Comparison of ENCODE assay signal across 26 cellular contexts in genomic region chr14:32167907-32168306, GRCh38. TPM values are rescaled to one million over a fixed set of nuclear protein-coding genes. Genes with fewer than 3 reads are reported as not detected.
DNase-seq lines count a peak whose midpoint lies in the region; ATAC-seq, FAIRE-seq and TF ChIP-seq lines count a peak whose summit lies in the region.
"Had no signal": no experiment of that assay in that cellular context is flagged by ENCODE, and none has a peak within 500 bp of the region (broad histone marks: within the 10 kb centered on the region; RNA-seq: fewer than 3 reads in every experiment).

No MANE protein-coding gene starts in this region.

- H3K36me3 ChIP-seq in HEK293 (ENCODE audit: control insufficient read depth in 2 of 2, insufficient read depth in 1 of 2, low read length in 2 of 2) = no peaks in the 10 kb centered on the region
- H3K36me3 ChIP-seq in K562 (ENCODE audit: control insufficient read depth, insufficient read depth, low read length) = no peaks in the 10 kb centered on the region
- no peaks in the 10 kb centered on the region for H3K36me3 ChIP-seq in keratinocyte (ENCODE audit: control insufficient read depth in 2 of 2, extremely low read depth in 1 of 2, insufficient read depth in 2 of 2, low read length in 2 of 2)
- H3K36me3 ChIP-seq in colonic mucosa = no peaks in the 10 kb centered on the region
- H3K36me3 ChIP-seq: Peyer's patch, SJSA1 had no signal

- dilution Hi-C loops in keratinocyte (cut with MboI; ENCODE audit: extremely low pct_ligation_motif_present, low sequenced_read_pairs) = no loop called here

- in situ Hi-C loops in K562 (cut with MboI) = no loop called here

- H4K20me1 ChIP-seq in K562 (replicated peaks; ENCODE audit: control insufficient read depth, insufficient read depth, low read length) (no peaks in the 10 kb centered on the region), keratinocyte (ENCODE audit: control insufficient read depth, extremely low read depth, insufficient read depth, low read length) (no peaks in the 10 kb centered on the region)

- H3K4me1 Mint-ChIP-seq in stimulated activated naive CD8-positive, alpha-beta T cell treated with anti-CD3 and anti-CD28 coated beads, Interleukin-15, amount 100 ng/mL, for 72 hours = peaks cover 8% of the 10 kb centered on the region
- H3K4me1 Mint-ChIP-seq: CD4-positive, CD25-positive, alpha-beta regulatory T cell had no signal

- WGBS in A549 (ENCODE audit: missing lambda C conversion rate) = 64% methylated on average over 3 of the region's 3 CpGs
- 4% methylated on average over 3 of the region's 3 CpGs for WGBS in K562 (ENCODE audit: insufficient coverage, low coverage, missing lambda C conversion rate)

- H3K4me3 ChIP-seq in A549 (no peak overlapping the region), HEK293 (ENCODE audit: low read depth, low read length) (no peak overlapping the region), K562 (no peak overlapping the region), keratinocyte (ENCODE audit: control insufficient read depth in 2 of 3, extremely low read depth in 1 of 3, insufficient read depth in 2 of 3, low read depth in 1 of 3, low read length in 3 of 3) (no peak overlapping the region), colonic mucosa (no peak overlapping the region)
- H3K4me3 ChIP-seq: Peyer's patch, SJSA1 had no signal

- H3K4me1 ChIP-seq in A549 (no peaks in the 10 kb centered on the region), HEK293 (ENCODE audit: control insufficient read depth, insufficient read depth, low read length) (no peaks in the 10 kb centered on the region), K562 (replicated peaks in 1 of 2; ENCODE audit: control insufficient read depth in 2 of 2, insufficient read depth in 2 of 2, low read length in 2 of 2) (no peaks in the 10 kb centered on the region; a peak in 1 of 5 replicates), keratinocyte (ENCODE audit: control insufficient read depth, extremely low read depth, insufficient read depth, low read length) (no peaks in the 10 kb centered on the region), colonic mucosa (no peaks in the 10 kb centered on the region)
- H3K4me1 ChIP-seq: Caco-2, Peyer's patch, SJSA1 had no signal

- no peaks in the 10 kb centered on the region for H3K27me3 ChIP-seq in K562 (ENCODE audit: control insufficient read depth in 2 of 2, insufficient read depth in 2 of 2, low read length in 2 of 2)
- H3K27me3 ChIP-seq in keratinocyte (ENCODE audit: control insufficient read depth, extremely low read depth, insufficient read depth, low read length) = no peaks in the 10 kb centered on the region
- H3K27me3 ChIP-seq in colonic mucosa = no peaks in the 10 kb centered on the region
- H3K27me3 ChIP-seq: Peyer's patch, SJSA1 had no signal

- no peak overlapping the region for H3K4me3 Mint-ChIP-seq in stimulated activated naive CD8-positive, alpha-beta T cell treated with anti-CD3 and anti-CD28 coated beads, Interleukin-15, amount 100 ng/mL, for 72 hours
- H3K4me3 Mint-ChIP-seq: CD4-positive, CD25-positive, alpha-beta regulatory T cell; HFFc6 had no signal

- TF ChIP-seq CTCF in A549 (IDR thresholded peaks at IDR 0.05) = no peak
- TF ChIP-seq CTCF in HEK293 (tag by site-specific recombination; IDR thresholded peaks at IDR 0.05) = no peak
- no peak for TF ChIP-seq CTCF in K562 (IDR thresholded peaks at IDR 0.05 in 2 of 3, conservative IDR thresholded peaks at IDR 0.05 in 1 of 3; ENCODE audit: insufficient read depth in 2 of 3, low read depth in 1 of 3, low read length in 3 of 3)
- TF ChIP-seq CTCF in keratinocyte (optimal IDR thresholded peaks at IDR 0.05 in 1 of 3, IDR thresholded peaks at IDR 0.05 in 1 of 3, conservative IDR thresholded peaks at IDR 0.05 in 1 of 3; ENCODE audit: extremely low read depth in 1 of 3, insufficient read depth in 2 of 3, low read length in 3 of 3) = no peak
- TF ChIP-seq CTCF in colonic mucosa (IDR thresholded peaks at IDR 0.05) = no peak

- ATAC-seq in A549 = no peak
- ATAC-seq in K562 = no peak
- no peak for ATAC-seq in stimulated activated naive CD8-positive, alpha-beta T cell treated with anti-CD3 and anti-CD28 coated beads, Interleukin-15, amount 100 ng/mL, for 72 hours

- CTCF ChIA-PET in A549 (lab: Yijun Ruan, JAX) = no interaction called here
- CTCF ChIA-PET in HEK293 (lab: Yijun Ruan, JAX) = interaction anchor here (0.7 kb wide), 1 partner anchor 82 kb away, joined by 5 read pairs; no protein-coding TSS in a partner anchor
- CTCF ChIA-PET in K562 (lab: Yijun Ruan, JAX; ENCODE audit: low intra/inter-chr PET ratio) = no interaction called here

- TF ChIP-seq POLR2A in A549 (IDR thresholded peaks at IDR 0.05; ENCODE audit: low read length) (no peak), K562 (conservative IDR thresholded peaks at IDR 0.05) (no peak)

- no peak for DNase-seq in A549 (ENCODE audit: low read depth in 1 of 2, low spot score in 1 of 2)
- no peak for DNase-seq in K562 (ENCODE audit: extremely low read depth in 1 of 4, low spot score in 3 of 4)
- peak; percentile 9 for DNase-seq in keratinocyte (ENCODE audit: low read depth, low spot score)
- DNase-seq in GM03348 (ENCODE audit: low spot score) = no peak
- DNase-seq in NCI-H2107 treated with DMSO at 0.1 percent for 48 hours (lab: John Stamatoyannopoulos, UW; ENCODE audit: unreplicated experiment) = no peak
- DNase-seq in stimulated activated naive CD8-positive, alpha-beta T cell treated with anti-CD3 and anti-CD28 coated beads, Interleukin-15, amount 100 ng/mL, for 72 hours = no peak
- no peak for DNase-seq in colonic mucosa
- DNase-seq: Caco-2; CD4-positive, CD25-positive, alpha-beta regulatory T cell; DMS153; EL; GF-D8; H7; HFFc6; KG1; NCI-H1105; NCI-H146; NCI-H2029; NCI-H2171; NCI-H524 treated with DMSO at 0.1 percent for 48 hours; Peyer's patch had no signal

- no peak overlapping the region for H3K27ac Mint-ChIP-seq in stimulated activated naive CD8-positive, alpha-beta T cell treated with anti-CD3 and anti-CD28 coated beads, Interleukin-15, amount 100 ng/mL, for 72 hours
- H3K27ac Mint-ChIP-seq: CD4-positive, CD25-positive, alpha-beta regulatory T cell; HFFc6 had no signal

- H3K9me1 ChIP-seq in K562 (ENCODE audit: control insufficient read depth, insufficient read depth, low read length) (no peaks in the 10 kb centered on the region), keratinocyte (ENCODE audit: control insufficient read depth, extremely low read depth, insufficient read depth, low read length) (no peaks in the 10 kb centered on the region)

- FAIRE-seq in A549 (lab: Jason Lieb, UNC) (no peak), K562 (lab: Jason Lieb, UNC) (no peak), keratinocyte (lab: Jason Lieb, UNC) (peak; percentile 36)
- FAIRE-seq: A204.1 had no signal

- H2AFZ ChIP-seq in K562 (ENCODE audit: low read depth, low read length) (no peak overlapping the region), keratinocyte (ENCODE audit: control insufficient read depth, low read length) (no peak overlapping the region)

- intact Hi-C loops in K562 (cut with micrococcal nuclease) = no loop called here
- intact Hi-C loops in colonic mucosa (cut with DNase I) = no loop called here

- H3K79me2 ChIP-seq in K562 (ENCODE audit: control insufficient read depth, insufficient read depth, low read length) (no peaks in the 10 kb centered on the region), keratinocyte (ENCODE audit: control insufficient read depth, insufficient read depth, low read length) (no peaks in the 10 kb centered on the region)

- BruUV-seq in K562 (replicated peaks; lab: Mats Ljungman, UMichigan) = no TSS peak

- H3K4me2 ChIP-seq in A549 (no peak overlapping the region), K562 (ENCODE audit: insufficient read depth, low read length) (no peak overlapping the region), keratinocyte (ENCODE audit: control insufficient read depth, extremely low read depth, insufficient read depth, low read depth, low read length) (no peak overlapping the region)

- H3K9me3 Mint-ChIP-seq in stimulated activated naive CD8-positive, alpha-beta T cell treated with anti-CD3 and anti-CD28 coated beads, Interleukin-15, amount 100 ng/mL, for 72 hours = peaks cover 0 to 5% of the 10 kb centered on the region in 2 donors
- H3K9me3 Mint-ChIP-seq: HFFc6 had no signal

- POLR2A ChIA-PET in A549 (lab: Yijun Ruan, JAX) (no interaction called here), HEK293 (lab: Yijun Ruan, JAX) (interaction anchor here (0.6 to 1.5 kb wide), 2 partner anchors 79 to 91 kb away, joined by 5 read pairs; partner anchors contain the start of gene ARHGAP5), K562 (lab: Yijun Ruan, JAX) (no interaction called here)

- TF ChIP-seq EP300 in A549 (IDR thresholded peaks at IDR 0.05) = no peak
- no peak for TF ChIP-seq EP300 in K562 (IDR thresholded peaks at IDR 0.05; ENCODE audit: low read length)

- H3K27ac ChIP-seq in A549 (no peak overlapping the region), HEK293 (ENCODE audit: extremely low read depth, low read depth, low read length) (no peak overlapping the region), K562 (ENCODE audit: extremely low read depth, low read depth, low read length) (no peak overlapping the region), keratinocyte (ENCODE audit: control insufficient read depth, insufficient read depth, low read length) (no peak overlapping the region), colonic mucosa (no peak overlapping the region)
- H3K27ac ChIP-seq: Peyer's patch, SJSA1 had no signal

- H3K9me3 ChIP-seq in A549 (no peaks in the 10 kb centered on the region), HEK293 (ENCODE audit: control insufficient read depth, insufficient read depth, low read depth, low read length) (no peaks in the 10 kb centered on the region), K562 (replicated peaks; ENCODE audit: control insufficient read depth, insufficient read depth, low read depth, low read length) (no peaks in the 10 kb centered on the region), keratinocyte (ENCODE audit: control insufficient read depth, low read depth, low read length) (no peaks in the 10 kb centered on the region), colonic mucosa (no peaks in the 10 kb centered on the region)
- H3K9me3 ChIP-seq: Caco-2, Peyer's patch, SJSA1 had no signal

- no peak for TF ChIP-seq RAD21 in A549 (conservative IDR thresholded peaks at IDR 0.05 in 1 of 2, IDR thresholded peaks at IDR 0.05 in 1 of 2)
- TF ChIP-seq RAD21 in K562 (CRISPR knock-in tag; conservative IDR thresholded peaks at IDR 0.05 in 1 of 2, IDR thresholded peaks at IDR 0.05 in 1 of 2) = no peak

- no peak overlapping the region for H3K9ac ChIP-seq in K562 (ENCODE audit: insufficient read depth in 1 of 2, low read depth in 2 of 2, low read length in 2 of 2)
- H3K9ac ChIP-seq in keratinocyte (ENCODE audit: control insufficient read depth, extremely low read depth, insufficient read depth, low read length) = no peak overlapping the region
- no peak overlapping the region for H3K9ac ChIP-seq in colonic mucosa (ENCODE audit: low read depth in 2 of 2, low read length in 2 of 2)

- H3K27me3 Mint-ChIP-seq in stimulated activated naive CD8-positive, alpha-beta T cell treated with anti-CD3 and anti-CD28 coated beads, Interleukin-15, amount 100 ng/mL, for 72 hours = no peaks in the 10 kb centered on the region
- H3K27me3 Mint-ChIP-seq: CD4-positive, CD25-positive, alpha-beta regulatory T cell had no signal

RNA-seq across cellular contexts. Expression of gene RNU6-7, which starts 33.9 kb away (rescaled TPM):
- polyA plus RNA-seq in A549 (2011; rRNA removed) (not detected in 2 replicates), A549 (2017; fragmentation: RNase III; extraction: RNeasy Plus Mini Kit Qiagen cat#74134 plus additional on column Dnase treatment) (not detected in 3 replicates), K562 (2011; rRNA removed) (not detected in 2 replicates), K562 (2014; fragmentation: Illumina TruSeq; extraction: Trizol) (not detected in 2 replicates), K562 (2014; fragmentation: Nextera tagmentation; extraction: Ambion mirVana) (not detected), K562 (2014; rRNA removed) (not detected in 2 replicates), keratinocyte (not detected in 3 replicates)
- polyA plus RNA-seq in A549 (2012; cell fraction: cytosol; rRNA removed) = not detected in 2 replicates
- polyA plus RNA-seq in A549 (2012; cell fraction: nucleus; rRNA removed) = not detected in 2 replicates
- under 0.01 TPM in 1 of 2 replicates, not detected in the other for polyA minus RNA-seq in A549 (2011; rRNA and poly(A)+ RNA removed)
- not detected in 2 replicates for total RNA-seq in K562 (2011; cell fraction: chromatin; rRNA removed; ENCODE audit: low replicate concordance)
- not detected in 2 replicates for total RNA-seq in K562 (2011; cell fraction: nucleolus; rRNA removed)
- not detected in 2 replicates for total RNA-seq in K562 (2011; cell fraction: nucleoplasm; rRNA removed)
- total RNA-seq in K562 (2014; rRNA removed) (not detected in 2 replicates), K562 (2014; rRNA removed; fragmentation: Illumina TruSeq; extraction: Trizol) (not detected in 2 replicates), K562 (2015; rRNA removed; fragmentation: Illumina TruSeq; extraction: Trizol) (not detected in 2 replicates), K562 (2021) (not detected in 2 replicates), colonic mucosa (not detected)
- not detected in 2 replicates for polyA plus RNA-seq in K562 (2011; cell fraction: cytosol; rRNA removed)
- not detected in 2 replicates for polyA plus RNA-seq in K562 (2011; cell fraction: nucleus; rRNA removed)
- not detected in 2 replicates for polyA plus RNA-seq in K562 (2012)
- polyA minus RNA-seq in K562 (2011; rRNA and poly(A)+ RNA removed) = not detected in 2 replicates
- not detected in 2 replicates for polyA minus RNA-seq in K562 (2011; cell fraction: cytosol; rRNA and poly(A)+ RNA removed)
- under 0.01 TPM in 1 of 2 replicates, not detected in the other for polyA minus RNA-seq in K562 (2011; cell fraction: nucleus; rRNA and poly(A)+ RNA removed)
- not detected for polyA plus RNA-seq in keratinocyte (2011; ENCODE audit: low read depth)
- polyA plus RNA-seq in keratinocyte (2011; cell fraction: cytosol; rRNA removed) = not detected in 2 replicates
- polyA plus RNA-seq in keratinocyte (2011; cell fraction: nucleus; rRNA removed) = not detected in 2 replicates
- not detected in 2 replicates for polyA plus RNA-seq in keratinocyte (2012; ENCODE audit: low replicate concordance)
- polyA minus RNA-seq in keratinocyte = not detected in 3 replicates
- polyA minus RNA-seq in keratinocyte (2011; cell fraction: cytosol; rRNA and poly(A)+ RNA removed) = not detected
- not detected in 2 replicates for polyA minus RNA-seq in keratinocyte (2011; cell fraction: nucleus; rRNA and poly(A)+ RNA removed)
- total RNA-seq: Caco-2; CD4-positive, CD25-positive, alpha-beta regulatory T cell; H7; HFFc6; OCI-LY7; Peyer's patch; SJSA1 had no signal
- polyA plus RNA-seq: BJ; CD4-positive, CD25-positive, alpha-beta regulatory T cell had no signal

RNA-seq across cellular contexts. Expression of gene RNU6-8, which starts 35.2 kb away (rescaled TPM):
- polyA plus RNA-seq in A549 (2011; rRNA removed) (not detected in 2 replicates), A549 (2017; fragmentation: RNase III; extraction: RNeasy Plus Mini Kit Qiagen cat#74134 plus additional on column Dnase treatment) (not detected in 3 replicates), K562 (2011; rRNA removed) (not detected in 2 replicates), K562 (2014; fragmentation: Illumina TruSeq; extraction: Trizol) (not detected in 2 replicates), K562 (2014; fragmentation: Nextera tagmentation; extraction: Ambion mirVana) (not detected), K562 (2014; rRNA removed) (not detected in 2 replicates), keratinocyte (not detected in 3 replicates)
- polyA plus RNA-seq in A549 (2012; cell fraction: cytosol; rRNA removed) = not detected in 2 replicates
- not detected in 2 replicates for polyA plus RNA-seq in A549 (2012; cell fraction: nucleus; rRNA removed)
- polyA minus RNA-seq in A549 (2011; rRNA and poly(A)+ RNA removed) = under 0.01 TPM in 1 of 2 replicates, not detected in the other
- not detected in 2 replicates for total RNA-seq in K562 (2011; cell fraction: chromatin; rRNA removed; ENCODE audit: low replicate concordance)
- not detected in 2 replicates for total RNA-seq in K562 (2011; cell fraction: nucleolus; rRNA removed)
- total RNA-seq in K562 (2011; cell fraction: nucleoplasm; rRNA removed) = not detected in 2 replicates
- total RNA-seq in K562 (2014; rRNA removed) (not detected in 2 replicates), K562 (2014; rRNA removed; fragmentation: Illumina TruSeq; extraction: Trizol) (not detected in 2 replicates), K562 (2015; rRNA removed; fragmentation: Illumina TruSeq; extraction: Trizol) (not detected in 2 replicates), K562 (2021) (not detected in 2 replicates), colonic mucosa (not detected)
- not detected in 2 replicates for polyA plus RNA-seq in K562 (2011; cell fraction: cytosol; rRNA removed)
- not detected in 2 replicates for polyA plus RNA-seq in K562 (2011; cell fraction: nucleus; rRNA removed)
- polyA plus RNA-seq in K562 (2012) = not detected in 2 replicates
- not detected in 2 replicates for polyA minus RNA-seq in K562 (2011; rRNA and poly(A)+ RNA removed)
- polyA minus RNA-seq in K562 (2011; cell fraction: cytosol; rRNA and poly(A)+ RNA removed) = not detected in 2 replicates
- under 0.01 TPM in 1 of 2 replicates, not detected in the other for polyA minus RNA-seq in K562 (2011; cell fraction: nucleus; rRNA and poly(A)+ RNA removed)
- polyA plus RNA-seq in keratinocyte (2011; ENCODE audit: low read depth) = not detected
- polyA plus RNA-seq in keratinocyte (2011; cell fraction: cytosol; rRNA removed) = not detected in 2 replicates
- polyA plus RNA-seq in keratinocyte (2011; cell fraction: nucleus; rRNA removed) = not detected in 2 replicates
- not detected in 2 replicates for polyA plus RNA-seq in keratinocyte (2012; ENCODE audit: low replicate concordance)
- not detected in 3 replicates for polyA minus RNA-seq in keratinocyte
- not detected for polyA minus RNA-seq in keratinocyte (2011; cell fraction: cytosol; rRNA and poly(A)+ RNA removed)
- not detected in 2 replicates for polyA minus RNA-seq in keratinocyte (2011; cell fraction: nucleus; rRNA and poly(A)+ RNA removed)
- total RNA-seq: Caco-2; CD4-positive, CD25-positive, alpha-beta regulatory T cell; H7; HFFc6; OCI-LY7; Peyer's patch; SJSA1 had no signal
- polyA plus RNA-seq: BJ; CD4-positive, CD25-positive, alpha-beta regulatory T cell had no signal
